Comparison of ENCODE assay signal across 9 cellular contexts in genomic region chr2:27075219-27075871, GRCh38. TPM values are rescaled to one million over a fixed set of nuclear protein-coding genes. Genes with fewer than 3 reads are reported as not detected.
DNase-seq lines count a peak whose midpoint lies in the region; ATAC-seq lines count a peak whose summit lies in the region.
"Had no signal": no experiment of that assay in that cellular context is flagged by ENCODE, and none has a peak within 500 bp of the region (broad histone marks: within the 10 kb centered on the region; RNA-seq: fewer than 3 reads in every experiment).

No MANE protein-coding gene starts in this region.

- H3K36me3 Mint-ChIP-seq in activated T-helper 1 cell treated with anti-CD3 and anti-CD28 coated beads, Interleukin-12 subunit alpha, Interleukin-12 subunit beta, Interleukin-2, Interleukin-4 antibody, amounts not matched to agents 30 ng/mL and 10 ng/mL and 1 ng/mL, durations not matched to agents 14 hours and 24 hours and 36 hours (ENCODE audit: low read depth), result peaks cover 8% of the 10 kb centered on the region

- no peaks in the 10 kb centered on the region for H3K9me3 ChIP-seq in mesenchymal stem cell (ENCODE audit: control insufficient read depth, low read length)
- H3K9me3 ChIP-seq: pancreas had no signal

- peak overlapping the region in 1 of 2 experiments; percentile 70 for H3K18ac ChIP-seq in mesenchymal stem cell (ENCODE audit: low read depth in 1 of 2, low read length in 2 of 2)
- no peak overlapping the region for H3K18ac ChIP-seq in mesendoderm (ENCODE audit: low read length)

- peak overlapping the region; percentile 8 to 86 for H2BK12ac ChIP-seq in mesenchymal stem cell (ENCODE audit: low read length in 2 of 2)

- H3K4me2 ChIP-seq in mesenchymal stem cell (ENCODE audit: low read length, poor library complexity, severe bottlenecking), result no peak overlapping the region
- no peak overlapping the region for H3K4me2 ChIP-seq in mesendoderm (ENCODE audit: low read length)

- H2BK120ac ChIP-seq in mesenchymal stem cell (ENCODE audit: low read depth, low read length) (peak overlapping the region; percentile 39), mesendoderm (ENCODE audit: low read depth, low read length) (no peak overlapping the region)

- H3K4ac ChIP-seq in mesenchymal stem cell (ENCODE audit: low read depth in 1 of 2, low read length in 2 of 2) (no peak overlapping the region), mesendoderm (ENCODE audit: low read depth, low read length) (no peak overlapping the region)

- no peak overlapping the region for H3K4me3 ChIP-seq in mesenchymal stem cell (ENCODE audit: insufficient read depth in 1 of 2, low read depth in 1 of 2, low read length in 2 of 2)
- no peak overlapping the region for H3K4me3 ChIP-seq in mesendoderm (ENCODE audit: low read length)
- H3K4me3 ChIP-seq: pancreas had no signal

- H3K79me1 ChIP-seq in mesenchymal stem cell (replicated peaks; ENCODE audit: low read length, poor library complexity, severe bottlenecking) (no peaks in the 10 kb centered on the region), mesendoderm (ENCODE audit: low read length) (peaks cover 9% of the 10 kb centered on the region)

- H2AFZ ChIP-seq in mesenchymal stem cell (ENCODE audit: low read depth, low read length), result no peak overlapping the region

- no peaks in the 10 kb centered on the region for H3K27me3 ChIP-seq in mesenchymal stem cell (ENCODE audit: control insufficient read depth in 1 of 2, insufficient read depth in 1 of 2, low read length in 2 of 2)
- no peaks in the 10 kb centered on the region for H3K27me3 ChIP-seq in mesendoderm (ENCODE audit: insufficient read depth, low read length, poor library complexity)
- H3K27me3 ChIP-seq: pancreas had no signal

- no peaks in the 10 kb centered on the region for H3K9me3 Mint-ChIP-seq in activated T-helper 1 cell treated with anti-CD3 and anti-CD28 coated beads, Interleukin-12 subunit alpha, Interleukin-12 subunit beta, Interleukin-2, Interleukin-4 antibody, amounts not matched to agents 30 ng/mL and 10 ng/mL and 1 ng/mL, durations not matched to agents 14 hours and 24 hours and 36 hours

- H4K91ac ChIP-seq in mesenchymal stem cell (ENCODE audit: low read length), result no peak overlapping the region

- H4K8ac ChIP-seq in mesenchymal stem cell (ENCODE audit: low read length) (peak overlapping the region; percentile 53), mesendoderm (ENCODE audit: low read depth, low read length) (no peak overlapping the region)

- peaks cover 17% of the 10 kb centered on the region for H3K4me1 ChIP-seq in mesenchymal stem cell (ENCODE audit: control insufficient read depth, insufficient read depth, low read depth, low read length)
- H3K4me1 ChIP-seq in mesendoderm (ENCODE audit: control insufficient read depth, low read depth, low read length), result no peaks in the 10 kb centered on the region

- H3K36me3 ChIP-seq in mesenchymal stem cell (ENCODE audit: control insufficient read depth in 1 of 2, insufficient read depth in 2 of 2, low read depth in 1 of 2, low read length in 2 of 2) (peaks cover 0 to 2% of the 10 kb centered on the region in 2 experiments), mesendoderm (ENCODE audit: control insufficient read depth, insufficient read depth, low read length) (no peaks in the 10 kb centered on the region)
- H3K36me3 ChIP-seq: pancreas had no signal

- H3K27ac ChIP-seq in mesenchymal stem cell (ENCODE audit: low read length, poor library complexity, severe bottlenecking) (no peak overlapping the region), mesendoderm (ENCODE audit: low read depth, low read length) (no peak overlapping the region)
- H3K27ac ChIP-seq: pancreas had no signal

- peak overlapping the region; percentile 87 for H3K27ac Mint-ChIP-seq in activated T-helper 1 cell treated with anti-CD3 and anti-CD28 coated beads, Interleukin-12 subunit alpha, Interleukin-12 subunit beta, Interleukin-2, Interleukin-4 antibody, amounts not matched to agents 30 ng/mL and 10 ng/mL and 1 ng/mL, durations not matched to agents 14 hours and 24 hours and 36 hours

- H2BK5ac ChIP-seq in mesenchymal stem cell (ENCODE audit: low read depth, low read length, poor library complexity, severe bottlenecking) (no peak overlapping the region), mesendoderm (ENCODE audit: low read length) (no peak overlapping the region)

- H3K27me3 Mint-ChIP-seq in activated T-helper 1 cell treated with anti-CD3 and anti-CD28 coated beads, Interleukin-12 subunit alpha, Interleukin-12 subunit beta, Interleukin-2, Interleukin-4 antibody, amounts not matched to agents 30 ng/mL and 10 ng/mL and 1 ng/mL, durations not matched to agents 14 hours and 24 hours and 36 hours (ENCODE audit: insufficient read depth), result peaks cover 2% of the 10 kb centered on the region

- H3K56ac ChIP-seq in mesendoderm (ENCODE audit: low read length), result no peak overlapping the region

- H3K79me2 ChIP-seq in mesendoderm (ENCODE audit: control insufficient read depth, insufficient read depth, low read length), result peaks cover 9% of the 10 kb centered on the region

- H2BK15ac ChIP-seq in mesenchymal stem cell (ENCODE audit: low read depth, poor library complexity, severe bottlenecking) (no peak overlapping the region), mesendoderm (replicated peaks; ENCODE audit: low read depth) (no peak overlapping the region)

- peaks cover 73% of the 10 kb centered on the region for H3K4me1 Mint-ChIP-seq in activated T-helper 1 cell treated with anti-CD3 and anti-CD28 coated beads, Interleukin-12 subunit alpha, Interleukin-12 subunit beta, Interleukin-2, Interleukin-4 antibody, amounts not matched to agents 30 ng/mL and 10 ng/mL and 1 ng/mL, durations not matched to agents 14 hours and 24 hours and 36 hours (ENCODE audit: low read depth)

- no peak overlapping the region for H2AK5ac ChIP-seq in mesenchymal stem cell (ENCODE audit: low read length, severe bottlenecking)
- no peak overlapping the region for H2AK5ac ChIP-seq in mesendoderm (ENCODE audit: low read length)

- ATAC-seq in GM21526 (IDR thresholded peaks at IDR 0.05; ENCODE audit: low FRiP score, unreplicated experiment) (no peak), GM21619 (IDR thresholded peaks at IDR 0.05; ENCODE audit: unreplicated experiment) (no peak), HG02642 (IDR thresholded peaks at IDR 0.05; ENCODE audit: poor library complexity, unreplicated experiment) (no peak)
- ATAC-seq: pancreas had no signal

- H3K23ac ChIP-seq in mesenchymal stem cell (ENCODE audit: low read length in 2 of 2) (no peak overlapping the region), mesendoderm (ENCODE audit: low read length) (no peak overlapping the region)

- DNase-seq in DMS79 treated with DMSO at 0.1 percent for 48 hours (lab: John Stamatoyannopoulos, UW), result peak; percentile 32
- peak; percentile 27 for DNase-seq in NCI-H345 (lab: John Stamatoyannopoulos, UW)
- DNase-seq in activated T-helper 1 cell treated with anti-CD3 and anti-CD28 coated beads, Interleukin-12 subunit alpha, Interleukin-12 subunit beta, Interleukin-2, Interleukin-4 antibody, amounts not matched to agents 30 ng/mL and 10 ng/mL and 1 ng/mL, durations not matched to agents 14 hours and 24 hours and 36 hours (ENCODE audit: low spot score), result peak; percentile 27
- peak; percentile 74 for DNase-seq in mesenchymal stem cell
- DNase-seq in mesendoderm, result no peak

- H3K4me3 Mint-ChIP-seq in activated T-helper 1 cell treated with anti-CD3 and anti-CD28 coated beads, Interleukin-12 subunit alpha, Interleukin-12 subunit beta, Interleukin-2, Interleukin-4 antibody, amounts not matched to agents 30 ng/mL and 10 ng/mL and 1 ng/mL, durations not matched to agents 14 hours and 24 hours and 36 hours, result peak overlapping the region; percentile 40

- intact Hi-C loops in activated T-helper 1 cell treated with anti-CD3 and anti-CD28 coated beads, Interleukin-12 subunit alpha, Interleukin-12 subunit beta, Interleukin-2, Interleukin-4 antibody, amounts not matched to agents 30 ng/mL and 10 ng/mL and 1 ng/mL, durations not matched to agents 14 hours and 24 hours and 36 hours (cut with micrococcal nuclease), result no loop called here

- H4K5ac ChIP-seq in mesendoderm (ENCODE audit: low read length), result no peak overlapping the region

- H3K9ac ChIP-seq in mesenchymal stem cell (ENCODE audit: low read length) (no peak overlapping the region), mesendoderm (ENCODE audit: low read length) (no peak overlapping the region)

- no peak overlapping the region for H3K14ac ChIP-seq in mesenchymal stem cell (ENCODE audit: low read length in 2 of 2)

- 68% methylated on average over 8 of the region's 8 CpGs for WGBS in mesenchymal stem cell
- WGBS in mesendoderm (ENCODE audit: extremely low coverage, insufficient coverage, low lambda C conversion rate), result no CpG with 5 or more reads among the region's 8 CpGs

RNA-seq across cellular contexts. Expression of gene EMILIN1, which starts 3.1 kb away (rescaled TPM):
- 1.1 and 1.5 TPM in 2 replicates for total RNA-seq in activated T-helper 1 cell treated with anti-CD3 and anti-CD28 coated beads, Interleukin-12 subunit alpha, Interleukin-12 subunit beta, Interleukin-2, Interleukin-4 antibody, amounts not matched to agents 30 ng/mL and 10 ng/mL and 1 ng/mL, durations not matched to agents 14 hours and 24 hours and 36 hours
- 122 TPM for polyA plus RNA-seq in mesenchymal stem cell (2013, experiment 1 of 2)
- 129 TPM for polyA plus RNA-seq in mesenchymal stem cell (2013, experiment 2 of 2)
- polyA plus RNA-seq in mesendoderm (2013, experiment 1 of 2), result 3.4 TPM
- 3.3 TPM for polyA plus RNA-seq in mesendoderm (2013, experiment 2 of 2)

RNA-seq across cellular contexts. Expression of gene OST4, which starts 3.9 kb away (rescaled TPM):
- total RNA-seq in activated T-helper 1 cell treated with anti-CD3 and anti-CD28 coated beads, Interleukin-12 subunit alpha, Interleukin-12 subunit beta, Interleukin-2, Interleukin-4 antibody, amounts not matched to agents 30 ng/mL and 10 ng/mL and 1 ng/mL, durations not matched to agents 14 hours and 24 hours and 36 hours, result 322 and 332 TPM in 2 replicates
- polyA plus RNA-seq in mesenchymal stem cell (2013, experiment 1 of 2), result 1,831 TPM
- 1,802 TPM for polyA plus RNA-seq in mesenchymal stem cell (2013, experiment 2 of 2)
- 795 TPM for polyA plus RNA-seq in mesendoderm (2013, experiment 1 of 2)
- 787 TPM for polyA plus RNA-seq in mesendoderm (2013, experiment 2 of 2)

RNA-seq across cellular contexts. Expression of gene KHK, which starts 11.2 kb away (rescaled TPM):
- total RNA-seq in activated T-helper 1 cell treated with anti-CD3 and anti-CD28 coated beads, Interleukin-12 subunit alpha, Interleukin-12 subunit beta, Interleukin-2, Interleukin-4 antibody, amounts not matched to agents 30 ng/mL and 10 ng/mL and 1 ng/mL, durations not matched to agents 14 hours and 24 hours and 36 hours, result 12.2 and 12.4 TPM in 2 replicates
- 0.29 TPM for polyA plus RNA-seq in mesenchymal stem cell (2013, experiment 1 of 2)
- polyA plus RNA-seq in mesenchymal stem cell (2013, experiment 2 of 2), result 0.38 TPM
- 2.0 TPM for polyA plus RNA-seq in mesendoderm (2013, experiment 1 of 2)
- 2.3 TPM for polyA plus RNA-seq in mesendoderm (2013, experiment 2 of 2)

RNA-seq across cellular contexts. Expression of gene AGBL5, which starts 23.9 kb away (rescaled TPM):
- total RNA-seq in activated T-helper 1 cell treated with anti-CD3 and anti-CD28 coated beads, Interleukin-12 subunit alpha, Interleukin-12 subunit beta, Interleukin-2, Interleukin-4 antibody, amounts not matched to agents 30 ng/mL and 10 ng/mL and 1 ng/mL, durations not matched to agents 14 hours and 24 hours and 36 hours, result 12.3 and 13.8 TPM in 2 replicates
- 18.2 TPM for polyA plus RNA-seq in mesenchymal stem cell (2013, experiment 1 of 2)
- polyA plus RNA-seq in mesenchymal stem cell (2013, experiment 2 of 2), result 17.4 TPM
- 24.5 TPM for polyA plus RNA-seq in mesendoderm (2013, experiment 1 of 2)
- polyA plus RNA-seq in mesendoderm (2013, experiment 2 of 2), result 24.9 TPM

RNA-seq across cellular contexts. Expression of gene TMEM214, which starts 42.6 kb away (rescaled TPM):
- 97.5 and 98.1 TPM in 2 replicates for total RNA-seq in activated T-helper 1 cell treated with anti-CD3 and anti-CD28 coated beads, Interleukin-12 subunit alpha, Interleukin-12 subunit beta, Interleukin-2, Interleukin-4 antibody, amounts not matched to agents 30 ng/mL and 10 ng/mL and 1 ng/mL, durations not matched to agents 14 hours and 24 hours and 36 hours
- polyA plus RNA-seq in mesenchymal stem cell (2013, experiment 1 of 2), result 110 TPM
- polyA plus RNA-seq in mesenchymal stem cell (2013, experiment 2 of 2), result 107 TPM
- 33.1 TPM for polyA plus RNA-seq in mesendoderm (2013, experiment 1 of 2)
- 33.0 TPM for polyA plus RNA-seq in mesendoderm (2013, experiment 2 of 2)
